In the genomic region with DNA sequence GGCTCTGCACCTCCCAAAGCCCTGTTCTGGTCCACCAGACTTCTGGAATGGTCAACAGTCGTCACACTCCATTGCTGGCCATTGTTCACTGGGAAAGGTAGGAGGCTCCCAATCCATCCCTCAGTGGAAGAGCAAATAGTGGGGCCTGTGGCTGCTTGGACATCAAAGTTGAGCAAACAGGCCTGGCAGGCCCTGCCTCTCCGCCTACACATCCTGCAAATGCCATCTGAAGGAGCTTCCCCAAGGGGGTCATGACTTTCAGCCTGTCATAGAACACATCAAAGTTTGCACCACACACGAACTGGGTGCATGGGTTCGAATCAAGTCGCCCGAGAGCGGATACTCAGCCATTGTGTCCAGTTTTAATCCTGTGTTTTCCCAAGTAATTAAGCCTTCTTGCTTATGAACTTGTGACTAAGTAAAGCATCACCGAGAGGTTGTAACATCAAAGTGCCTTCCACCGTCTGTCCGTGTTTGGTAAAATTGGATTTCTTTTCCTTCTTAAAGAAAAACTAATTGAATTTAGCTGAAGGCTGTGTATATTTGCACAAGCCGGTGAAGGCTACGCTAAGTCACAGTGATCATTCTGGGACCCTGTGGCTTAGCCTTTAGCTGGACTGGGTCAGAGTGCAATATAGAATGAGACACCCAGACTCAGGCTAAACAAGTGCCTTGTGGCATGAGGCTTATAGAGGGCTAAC, we compare ENCODE assay signal across 1 cellular context.
A peak's percentile ranks its signal among the peaks of the same experiment; 100 is the strongest.
TF ChIP-seq lines count a peak whose summit lies in the region.

No MANE protein-coding gene starts in this region.

TF ChIP-seq in HepG2, 621 proteins besides CTCF, POLR2A, EP300 and RAD21 (continued from another document):
- TF ChIP-seq MXI1 (IDR thresholded peaks at IDR 0.05; ENCODE audit: borderline replicate concordance, low read depth, low read length): no peak
- no peak for TF ChIP-seq ATF7 (IDR thresholded peaks at IDR 0.05)
- TF ChIP-seq ATF7 (CRISPR knock-in tag; IDR thresholded peaks at IDR 0.05): no peak
- TF ChIP-seq ZNF792 (CRISPR knock-in tag; IDR thresholded peaks at IDR 0.05): peak; percentile 73; the same call in 1 of the 2 replicates
- TF ChIP-seq, protein P1, sequence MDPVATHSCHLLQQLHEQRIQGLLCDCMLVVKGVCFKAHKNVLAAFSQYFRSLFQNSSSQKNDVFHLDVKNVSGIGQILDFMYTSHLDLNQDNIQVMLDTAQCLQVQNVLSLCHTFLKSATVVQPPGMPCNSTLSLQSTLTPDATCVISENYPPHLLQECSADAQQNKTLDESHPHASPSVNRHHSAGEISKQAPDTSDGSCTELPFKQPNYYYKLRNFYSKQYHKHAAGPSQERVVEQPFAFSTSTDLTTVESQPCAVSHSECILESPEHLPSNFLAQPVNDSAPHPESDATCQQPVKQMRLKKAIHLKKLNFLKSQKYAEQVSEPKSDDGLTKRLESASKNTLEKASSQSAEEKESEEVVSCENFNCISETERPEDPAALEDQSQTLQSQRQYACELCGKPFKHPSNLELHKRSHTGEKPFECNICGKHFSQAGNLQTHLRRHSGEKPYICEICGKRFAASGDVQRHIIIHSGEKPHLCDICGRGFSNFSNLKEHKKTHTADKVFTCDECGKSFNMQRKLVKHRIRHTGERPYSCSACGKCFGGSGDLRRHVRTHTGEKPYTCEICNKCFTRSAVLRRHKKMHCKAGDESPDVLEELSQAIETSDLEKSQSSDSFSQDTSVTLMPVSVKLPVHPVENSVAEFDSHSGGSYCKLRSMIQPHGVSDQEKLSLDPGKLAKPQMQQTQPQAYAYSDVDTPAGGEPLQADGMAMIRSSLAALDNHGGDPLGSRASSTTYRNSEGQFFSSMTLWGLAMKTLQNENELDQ (CRISPR knock-in tag; IDR thresholded peaks at IDR 0.05; ENCODE audit: borderline replicate concordance): no peak
- TF ChIP-seq NR2F1 (CRISPR knock-in tag; IDR thresholded peaks at IDR 0.05): peak; percentile 42 to 66; a peak in 3 of 4 replicates
- TF ChIP-seq, protein P2, sequence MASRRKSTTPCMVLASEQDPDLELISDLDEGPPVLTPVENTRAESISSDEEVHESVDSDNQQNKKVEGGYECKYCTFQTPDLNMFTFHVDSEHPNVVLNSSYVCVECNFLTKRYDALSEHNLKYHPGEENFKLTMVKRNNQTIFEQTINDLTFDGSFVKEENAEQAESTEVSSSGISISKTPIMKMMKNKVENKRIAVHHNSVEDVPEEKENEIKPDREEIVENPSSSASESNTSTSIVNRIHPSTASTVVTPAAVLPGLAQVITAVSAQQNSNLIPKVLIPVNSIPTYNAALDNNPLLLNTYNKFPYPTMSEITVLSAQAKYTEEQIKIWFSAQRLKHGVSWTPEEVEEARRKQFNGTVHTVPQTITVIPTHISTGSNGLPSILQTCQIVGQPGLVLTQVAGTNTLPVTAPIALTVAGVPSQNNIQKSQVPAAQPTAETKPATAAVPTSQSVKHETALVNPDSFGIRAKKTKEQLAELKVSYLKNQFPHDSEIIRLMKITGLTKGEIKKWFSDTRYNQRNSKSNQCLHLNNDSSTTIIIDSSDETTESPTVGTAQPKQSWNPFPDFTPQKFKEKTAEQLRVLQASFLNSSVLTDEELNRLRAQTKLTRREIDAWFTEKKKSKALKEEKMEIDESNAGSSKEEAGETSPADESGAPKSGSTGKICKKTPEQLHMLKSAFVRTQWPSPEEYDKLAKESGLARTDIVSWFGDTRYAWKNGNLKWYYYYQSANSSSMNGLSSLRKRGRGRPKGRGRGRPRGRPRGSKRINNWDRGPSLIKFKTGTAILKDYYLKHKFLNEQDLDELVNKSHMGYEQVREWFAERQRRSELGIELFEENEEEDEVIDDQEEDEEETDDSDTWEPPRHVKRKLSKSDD (CRISPR knock-in tag; IDR thresholded peaks at IDR 0.05; ENCODE audit: low read depth): no peak
- TF ChIP-seq ZNF44 (CRISPR knock-in tag; IDR thresholded peaks at IDR 0.05): no peak; the same call in 1 of the 2 replicates
- peak; percentile 74 for TF ChIP-seq CEBPG (CRISPR knock-in tag; IDR thresholded peaks at IDR 0.05)
- peak; percentile 48; the same call in 1 of the 2 replicates for TF ChIP-seq TP53 (CRISPR knock-in tag; conservative IDR thresholded peaks at IDR 0.05)
- TF ChIP-seq ZFP62 (CRISPR knock-in tag; IDR thresholded peaks at IDR 0.05): no peak
- no peak for TF ChIP-seq SP140L (CRISPR knock-in tag; IDR thresholded peaks at IDR 0.05; ENCODE audit: borderline replicate concordance)
- peak; percentile 66; the same call in 1 of the 2 replicates for TF ChIP-seq NR2C2 (CRISPR knock-in tag; IDR thresholded peaks at IDR 0.05; ENCODE audit: borderline replicate concordance)
- TF ChIP-seq, protein P3, sequence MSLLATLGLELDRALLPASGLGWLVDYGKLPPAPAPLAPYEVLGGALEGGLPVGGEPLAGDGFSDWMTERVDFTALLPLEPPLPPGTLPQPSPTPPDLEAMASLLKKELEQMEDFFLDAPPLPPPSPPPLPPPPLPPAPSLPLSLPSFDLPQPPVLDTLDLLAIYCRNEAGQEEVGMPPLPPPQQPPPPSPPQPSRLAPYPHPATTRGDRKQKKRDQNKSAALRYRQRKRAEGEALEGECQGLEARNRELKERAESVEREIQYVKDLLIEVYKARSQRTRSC (CRISPR knock-in tag; IDR thresholded peaks at IDR 0.05; ENCODE audit: low read depth): no peak
- TF ChIP-seq, protein P4, sequence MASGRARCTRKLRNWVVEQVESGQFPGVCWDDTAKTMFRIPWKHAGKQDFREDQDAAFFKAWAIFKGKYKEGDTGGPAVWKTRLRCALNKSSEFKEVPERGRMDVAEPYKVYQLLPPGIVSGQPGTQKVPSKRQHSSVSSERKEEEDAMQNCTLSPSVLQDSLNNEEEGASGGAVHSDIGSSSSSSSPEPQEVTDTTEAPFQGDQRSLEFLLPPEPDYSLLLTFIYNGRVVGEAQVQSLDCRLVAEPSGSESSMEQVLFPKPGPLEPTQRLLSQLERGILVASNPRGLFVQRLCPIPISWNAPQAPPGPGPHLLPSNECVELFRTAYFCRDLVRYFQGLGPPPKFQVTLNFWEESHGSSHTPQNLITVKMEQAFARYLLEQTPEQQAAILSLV (CRISPR knock-in tag; IDR thresholded peaks at IDR 0.05; ENCODE audit: borderline replicate concordance): no peak; the same call in 1 of the 2 replicates
- TF ChIP-seq, protein P5, sequence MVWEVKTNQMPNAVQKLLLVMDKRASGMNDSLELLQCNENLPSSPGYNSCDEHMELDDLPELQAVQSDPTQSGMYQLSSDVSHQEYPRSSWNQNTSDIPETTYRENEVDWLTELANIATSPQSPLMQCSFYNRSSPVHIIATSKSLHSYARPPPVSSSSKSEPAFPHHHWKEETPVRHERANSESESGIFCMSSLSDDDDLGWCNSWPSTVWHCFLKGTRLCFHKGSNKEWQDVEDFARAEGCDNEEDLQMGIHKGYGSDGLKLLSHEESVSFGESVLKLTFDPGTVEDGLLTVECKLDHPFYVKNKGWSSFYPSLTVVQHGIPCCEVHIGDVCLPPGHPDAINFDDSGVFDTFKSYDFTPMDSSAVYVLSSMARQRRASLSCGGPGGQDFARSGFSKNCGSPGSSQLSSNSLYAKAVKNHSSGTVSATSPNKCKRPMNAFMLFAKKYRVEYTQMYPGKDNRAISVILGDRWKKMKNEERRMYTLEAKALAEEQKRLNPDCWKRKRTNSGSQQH (CRISPR knock-in tag; IDR thresholded peaks at IDR 0.05; ENCODE audit: low read depth): no peak
- no peak for TF ChIP-seq SPEN (CRISPR knock-in tag; IDR thresholded peaks at IDR 0.05; ENCODE audit: low read depth)
- no peak for TF ChIP-seq ZNF616 (CRISPR knock-in tag; IDR thresholded peaks at IDR 0.05; ENCODE audit: low read depth)
- no peak for TF ChIP-seq ZNF768 (CRISPR knock-in tag; IDR thresholded peaks at IDR 0.05)
- no peak for TF ChIP-seq ZNF816 (CRISPR knock-in tag; IDR thresholded peaks at IDR 0.05; ENCODE audit: borderline replicate concordance)
- TF ChIP-seq ZKSCAN8 (CRISPR knock-in tag; IDR thresholded peaks at IDR 0.05; ENCODE audit: borderline replicate concordance): peak; percentile 86; the same call in 1 of the 2 replicates
- TF ChIP-seq MTF1 (CRISPR knock-in tag; IDR thresholded peaks at IDR 0.05): no peak
- TF ChIP-seq, protein P6, sequence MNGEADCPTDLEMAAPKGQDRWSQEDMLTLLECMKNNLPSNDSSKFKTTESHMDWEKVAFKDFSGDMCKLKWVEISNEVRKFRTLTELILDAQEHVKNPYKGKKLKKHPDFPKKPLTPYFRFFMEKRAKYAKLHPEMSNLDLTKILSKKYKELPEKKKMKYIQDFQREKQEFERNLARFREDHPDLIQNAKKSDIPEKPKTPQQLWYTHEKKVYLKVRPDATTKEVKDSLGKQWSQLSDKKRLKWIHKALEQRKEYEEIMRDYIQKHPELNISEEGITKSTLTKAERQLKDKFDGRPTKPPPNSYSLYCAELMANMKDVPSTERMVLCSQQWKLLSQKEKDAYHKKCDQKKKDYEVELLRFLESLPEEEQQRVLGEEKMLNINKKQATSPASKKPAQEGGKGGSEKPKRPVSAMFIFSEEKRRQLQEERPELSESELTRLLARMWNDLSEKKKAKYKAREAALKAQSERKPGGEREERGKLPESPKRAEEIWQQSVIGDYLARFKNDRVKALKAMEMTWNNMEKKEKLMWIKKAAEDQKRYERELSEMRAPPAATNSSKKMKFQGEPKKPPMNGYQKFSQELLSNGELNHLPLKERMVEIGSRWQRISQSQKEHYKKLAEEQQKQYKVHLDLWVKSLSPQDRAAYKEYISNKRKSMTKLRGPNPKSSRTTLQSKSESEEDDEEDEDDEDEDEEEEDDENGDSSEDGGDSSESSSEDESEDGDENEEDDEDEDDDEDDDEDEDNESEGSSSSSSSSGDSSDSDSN (CRISPR knock-in tag; IDR thresholded peaks at IDR 0.05): peak; percentile 42
- 0 out of 2 replicates have a peak, but pooled peaks have one; percentile 63 for TF ChIP-seq ZNF33B (CRISPR knock-in tag; IDR thresholded peaks at IDR 0.05)
- no peak for TF ChIP-seq ZNF552 (CRISPR knock-in tag; IDR thresholded peaks at IDR 0.05; ENCODE audit: borderline replicate concordance)
- peak; percentile 94 for TF ChIP-seq HDAC1 (CRISPR knock-in tag; IDR thresholded peaks at IDR 0.05)
- no peak for TF ChIP-seq NRL (CRISPR knock-in tag; IDR thresholded peaks at IDR 0.05; ENCODE audit: borderline replicate concordance)
- TF ChIP-seq KDM1A (CRISPR knock-in tag; IDR thresholded peaks at IDR 0.05): peak; percentile 87
- no peak for TF ChIP-seq ELF4 (CRISPR knock-in tag; IDR thresholded peaks at IDR 0.05; ENCODE audit: borderline replicate concordance)
- TF ChIP-seq, protein P7, sequence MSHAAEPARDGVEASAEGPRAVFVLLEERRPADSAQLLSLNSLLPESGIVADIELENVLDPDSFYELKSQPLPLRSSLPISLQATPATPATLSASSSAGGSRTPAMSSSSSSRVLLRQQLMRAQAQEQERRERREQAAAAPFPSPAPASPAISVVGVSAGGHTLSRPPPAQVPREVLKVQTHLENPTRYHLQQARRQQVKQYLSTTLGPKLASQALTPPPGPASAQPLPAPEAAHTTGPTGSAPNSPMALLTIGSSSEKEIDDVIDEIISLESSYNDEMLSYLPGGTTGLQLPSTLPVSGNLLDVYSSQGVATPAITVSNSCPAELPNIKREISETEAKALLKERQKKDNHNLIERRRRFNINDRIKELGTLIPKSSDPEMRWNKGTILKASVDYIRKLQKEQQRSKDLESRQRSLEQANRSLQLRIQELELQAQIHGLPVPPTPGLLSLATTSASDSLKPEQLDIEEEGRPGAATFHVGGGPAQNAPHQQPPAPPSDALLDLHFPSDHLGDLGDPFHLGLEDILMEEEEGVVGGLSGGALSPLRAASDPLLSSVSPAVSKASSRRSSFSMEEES (CRISPR knock-in tag; IDR thresholded peaks at IDR 0.05): peak; percentile 45; the same call in 1 of the 2 replicates
- no peak for TF ChIP-seq ZNF562 (CRISPR knock-in tag; IDR thresholded peaks at IDR 0.05; ENCODE audit: borderline replicate concordance)
- no peak; the same call in 1 of the 2 replicates for TF ChIP-seq CCDC6 (CRISPR knock-in tag; IDR thresholded peaks at IDR 0.05)
- TF ChIP-seq ZNF274 (CRISPR knock-in tag; IDR thresholded peaks at IDR 0.05): 0 out of 2 replicates have a peak, but pooled peaks have one; percentile 23
- peak; percentile 67 for TF ChIP-seq FOSL2 (CRISPR knock-in tag; IDR thresholded peaks at IDR 0.05)
- peak; percentile 96 for TF ChIP-seq ISL2 (CRISPR knock-in tag; IDR thresholded peaks at IDR 0.05)
- TF ChIP-seq, protein P8, sequence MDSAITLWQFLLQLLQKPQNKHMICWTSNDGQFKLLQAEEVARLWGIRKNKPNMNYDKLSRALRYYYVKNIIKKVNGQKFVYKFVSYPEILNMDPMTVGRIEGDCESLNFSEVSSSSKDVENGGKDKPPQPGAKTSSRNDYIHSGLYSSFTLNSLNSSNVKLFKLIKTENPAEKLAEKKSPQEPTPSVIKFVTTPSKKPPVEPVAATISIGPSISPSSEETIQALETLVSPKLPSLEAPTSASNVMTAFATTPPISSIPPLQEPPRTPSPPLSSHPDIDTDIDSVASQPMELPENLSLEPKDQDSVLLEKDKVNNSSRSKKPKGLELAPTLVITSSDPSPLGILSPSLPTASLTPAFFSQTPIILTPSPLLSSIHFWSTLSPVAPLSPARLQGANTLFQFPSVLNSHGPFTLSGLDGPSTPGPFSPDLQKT (CRISPR knock-in tag; IDR thresholded peaks at IDR 0.05; ENCODE audit: borderline replicate concordance): no peak
TF ChIP-seq in HepG2: peak in this region for 238.
